Comparison of ENCODE assay signal across 11 cellular contexts in the genomic region with DNA sequence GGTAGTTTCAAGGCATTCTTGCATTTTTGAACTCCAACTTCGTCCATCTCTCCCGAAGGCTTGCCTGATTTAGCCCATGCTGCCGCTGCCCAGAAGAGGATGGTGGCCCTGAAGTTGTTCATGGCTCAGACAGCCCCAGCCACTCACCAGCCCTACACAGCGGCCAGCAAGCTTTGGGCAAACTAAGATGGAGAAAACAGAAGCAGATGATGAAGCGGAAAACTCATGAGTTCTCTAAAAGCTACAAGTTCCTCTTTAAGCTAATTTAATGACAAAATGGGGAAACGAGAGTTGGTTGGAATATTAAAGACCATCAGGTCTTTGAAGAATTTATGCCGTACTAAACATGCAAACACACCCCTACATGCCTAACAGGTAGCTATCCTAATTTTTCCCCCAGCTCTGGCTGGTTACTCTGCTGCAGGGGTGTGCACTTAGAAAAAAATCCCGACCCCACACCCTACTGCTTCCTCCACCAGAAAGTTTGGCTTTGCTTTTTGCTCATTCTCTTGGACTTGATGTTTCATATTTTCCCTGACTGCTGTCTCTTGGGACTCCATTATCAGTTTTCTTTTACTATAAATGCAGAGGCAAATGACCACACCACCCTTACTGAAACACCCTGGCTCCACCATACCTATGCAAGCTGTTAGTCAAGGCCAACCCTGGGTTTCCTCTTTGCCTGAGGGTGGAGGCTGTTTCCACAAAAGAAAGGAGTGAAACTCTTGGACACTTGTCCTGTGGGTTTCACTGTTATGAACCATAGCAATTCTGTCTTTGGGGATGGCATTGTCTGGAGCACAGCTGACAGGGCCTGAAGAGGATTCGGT. TPM values are rescaled to one million over a fixed set of nuclear protein-coding genes. Genes with fewer than 3 reads are reported as not detected.
DNase-seq lines count a peak whose midpoint lies in the region; ATAC-seq and TF ChIP-seq lines count a peak whose summit lies in the region.
"Had no signal": no experiment of that assay in that cellular context is flagged by ENCODE, and none has a peak within 500 bp of the region (broad histone marks: within the 10 kb centered on the region; RNA-seq: fewer than 3 reads in every experiment).

A gene with protein sequence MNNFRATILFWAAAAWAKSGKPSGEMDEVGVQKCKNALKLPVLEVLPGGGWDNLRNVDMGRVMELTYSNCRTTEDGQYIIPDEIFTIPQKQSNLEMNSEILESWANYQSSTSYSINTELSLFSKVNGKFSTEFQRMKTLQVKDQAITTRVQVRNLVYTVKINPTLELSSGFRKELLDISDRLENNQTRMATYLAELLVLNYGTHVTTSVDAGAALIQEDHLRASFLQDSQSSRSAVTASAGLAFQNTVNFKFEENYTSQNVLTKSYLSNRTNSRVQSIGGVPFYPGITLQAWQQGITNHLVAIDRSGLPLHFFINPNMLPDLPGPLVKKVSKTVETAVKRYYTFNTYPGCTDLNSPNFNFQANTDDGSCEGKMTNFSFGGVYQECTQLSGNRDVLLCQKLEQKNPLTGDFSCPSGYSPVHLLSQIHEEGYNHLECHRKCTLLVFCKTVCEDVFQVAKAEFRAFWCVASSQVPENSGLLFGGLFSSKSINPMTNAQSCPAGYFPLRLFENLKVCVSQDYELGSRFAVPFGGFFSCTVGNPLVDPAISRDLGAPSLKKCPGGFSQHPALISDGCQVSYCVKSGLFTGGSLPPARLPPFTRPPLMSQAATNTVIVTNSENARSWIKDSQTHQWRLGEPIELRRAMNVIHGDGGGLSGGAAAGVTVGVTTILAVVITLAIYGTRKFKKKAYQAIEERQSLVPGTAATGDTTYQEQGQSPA (minus strand): TSS at position 184 of the 830 bp plus-strand sequence. CDS start 62 bp downstream, at position 122.

- H3K4me3 ChIP-seq in brain microvascular endothelial cell (ENCODE audit: low read depth, low read length) = no peak within 1 kb of the TSS

- in situ Hi-C loops in brain microvascular endothelial cell (cut with HindIII; ENCODE audit: low pct_ligation_motif_present, low sequenced_read_pairs) = no loop called here

- H3K36me3 Mint-ChIP-seq in IgD-negative memory B cell = no peaks in the 10 kb centered on the region
- peaks cover 48% of the 10 kb centered on the region for H3K36me3 Mint-ChIP-seq in dendritic cell treated with granulocyte-macrophage colony-stimulating factor and Interleukin-4, amounts not matched to agents 40 ng/mL and 50 ng/mL, for 4 days (ENCODE audit: low read depth)

- no peaks in the 10 kb centered on the region for H3K27me3 Mint-ChIP-seq in IgD-negative memory B cell
- no peaks in the 10 kb centered on the region for H3K27me3 Mint-ChIP-seq in dendritic cell treated with granulocyte-macrophage colony-stimulating factor and Interleukin-4, amounts not matched to agents 40 ng/mL and 50 ng/mL, for 4 days

- intact Hi-C loops in dendritic cell treated with granulocyte-macrophage colony-stimulating factor and Interleukin-4, amounts not matched to agents 40 ng/mL and 50 ng/mL, for 4 days (cut with micrococcal nuclease) = loop anchor here (5.0 to 10.0 kb wide), 2 partner anchors 34 to 638 kb away; a partner anchor contains a TSS
- intact Hi-C loops in sciatic nerve (cut with DNase I) = no loop called here

- peak within 1 kb of the TSS; percentile 92 to 97 (median 95) for H3K4me3 Mint-ChIP-seq in IgD-negative memory B cell
- H3K4me3 Mint-ChIP-seq in dendritic cell treated with granulocyte-macrophage colony-stimulating factor and Interleukin-4, amounts not matched to agents 40 ng/mL and 50 ng/mL, for 4 days = peak within 1 kb of the TSS; percentile 97

- ATAC-seq in GM18868 (IDR thresholded peaks at IDR 0.05; ENCODE audit: unreplicated experiment) (peak; percentile 20), sciatic nerve (no peak), HG02938 (IDR thresholded peaks at IDR 0.05; ENCODE audit: unreplicated experiment) (no peak)

- no peak for DNase-seq in sciatic nerve (ENCODE audit: low spot score)
- no peak for DNase-seq in brain microvascular endothelial cell
- no peak for DNase-seq in HUDEP-2 (lab: John Stamatoyannopoulos, UW; ENCODE audit: unreplicated experiment in 76 of 76)
- DNase-seq in NCI-H510A (lab: John Stamatoyannopoulos, UW) = no peak
- DNase-seq: Caco-2, NCI-H526 had no signal

- H3K27me3 ChIP-seq in brain microvascular endothelial cell (replicated peaks) = no peaks in the 10 kb centered on the region

- H3K9me3 Mint-ChIP-seq in IgD-negative memory B cell = peaks cover 0 to 3% (median 0%) of the 10 kb centered on the region in 3 donors
- no peaks in the 10 kb centered on the region for H3K9me3 Mint-ChIP-seq in dendritic cell treated with granulocyte-macrophage colony-stimulating factor and Interleukin-4, amounts not matched to agents 40 ng/mL and 50 ng/mL, for 4 days

- H3K27ac ChIP-seq in brain microvascular endothelial cell = no peak within 1 kb of the TSS

- peak within 1 kb of the TSS; percentile 90 to 99 (median 94) for H3K27ac Mint-ChIP-seq in IgD-negative memory B cell
- peak within 1 kb of the TSS; percentile 95 for H3K27ac Mint-ChIP-seq in dendritic cell treated with granulocyte-macrophage colony-stimulating factor and Interleukin-4, amounts not matched to agents 40 ng/mL and 50 ng/mL, for 4 days

- peaks cover 28 to 64% (median 52%) of the 10 kb centered on the region in 3 donors for H3K4me1 Mint-ChIP-seq in IgD-negative memory B cell
- H3K4me1 Mint-ChIP-seq in dendritic cell treated with granulocyte-macrophage colony-stimulating factor and Interleukin-4, amounts not matched to agents 40 ng/mL and 50 ng/mL, for 4 days (ENCODE audit: low read depth) = peaks cover 70% of the 10 kb centered on the region

- no peak for TF ChIP-seq CTCF in brain microvascular endothelial cell (IDR thresholded peaks at IDR 0.05; ENCODE audit: low read depth, low read length, missing control alignments)

- H3K36me3 ChIP-seq in brain microvascular endothelial cell (replicated peaks) = no peaks in the 10 kb centered on the region

RNA-seq across cellular contexts. Expression of the gene that starts here (rescaled TPM):
- 51.8 TPM for polyA plus RNA-seq in IgD-negative memory B cell
- 18.0 TPM for total RNA-seq in sciatic nerve
- total RNA-seq: Caco-2, glomerular endothelial cell had no signal
